In genomic region chr1:158181577-158181922, GRCh38 we compare ENCODE assay signal across 8 cellular contexts. TPM values are rescaled to one million over a fixed set of nuclear protein-coding genes. Genes with fewer than 3 reads are reported as not detected.
DNase-seq lines count a peak whose midpoint lies in the region; ATAC-seq and FAIRE-seq lines count a peak whose summit lies in the region.

No MANE protein-coding gene starts in this region.

- H3K36me3 ChIP-seq in HUES64 (ENCODE audit: insufficient read depth, low read length) (no peaks in the 10 kb centered on the region), iPS-20b (ENCODE audit: insufficient read depth, low read depth, low read length) (no peaks in the 10 kb centered on the region), small intestine (ENCODE audit: control insufficient read depth in 2 of 2, insufficient read depth in 2 of 2, low read length in 2 of 2) (no peaks in the 10 kb centered on the region)

- intact Hi-C loops in activated T-helper 2 cell treated with anti-CD3 and anti-CD28 coated beads, Interferon-gamma antibody, Interleukin-2, Interleukin-4, amounts not matched to agents 10 μg/mL and 5 μg/mL and 100 μg/mL, durations not matched to agents 14 hours and 24 hours and 36 hours (cut with micrococcal nuclease): no loop called here

- H3K4me1 ChIP-seq in HUES64 (ENCODE audit: insufficient read depth, low read length): peaks cover 19% of the 10 kb centered on the region
- H3K4me1 ChIP-seq in iPS-20b (ENCODE audit: insufficient read depth, low read length): peaks cover 11% of the 10 kb centered on the region
- peaks cover 0 to 1% of the 10 kb centered on the region in 2 donors for H3K4me1 ChIP-seq in small intestine (ENCODE audit: control insufficient read depth in 2 of 2, insufficient read depth in 1 of 2, low read depth in 1 of 2, low read length in 1 of 2)

- peak overlapping the region; percentile 68 for H3K4me3 ChIP-seq in HUES64 (ENCODE audit: low read length)
- H3K4me3 ChIP-seq in iPS-20b (ENCODE audit: low read length): peak overlapping the region; percentile 66
- peak overlapping the region; percentile 43 to 64 for H3K4me3 ChIP-seq in small intestine (ENCODE audit: low read depth in 1 of 2, low read length in 2 of 2)

- H3K9ac ChIP-seq in HUES64 (ENCODE audit: low read depth, low read length) (no peak overlapping the region), iPS-20b (ENCODE audit: low read depth, low read length) (peak overlapping the region; percentile 21; the same call in 1 of the 2 replicates)

- no peak overlapping the region for H3K27ac Mint-ChIP-seq in activated T-helper 2 cell treated with anti-CD3 and anti-CD28 coated beads, Interferon-gamma antibody, Interleukin-2, Interleukin-4, amounts not matched to agents 10 μg/mL and 5 μg/mL and 100 μg/mL, durations not matched to agents 14 hours and 24 hours and 36 hours

- no peaks in the 10 kb centered on the region for H3K36me3 Mint-ChIP-seq in activated T-helper 2 cell treated with anti-CD3 and anti-CD28 coated beads, Interferon-gamma antibody, Interleukin-2, Interleukin-4, amounts not matched to agents 10 μg/mL and 5 μg/mL and 100 μg/mL, durations not matched to agents 14 hours and 24 hours and 36 hours (ENCODE audit: low read depth)

- peaks cover 68% of the 10 kb centered on the region for H3K27me3 Mint-ChIP-seq in activated T-helper 2 cell treated with anti-CD3 and anti-CD28 coated beads, Interferon-gamma antibody, Interleukin-2, Interleukin-4, amounts not matched to agents 10 μg/mL and 5 μg/mL and 100 μg/mL, durations not matched to agents 14 hours and 24 hours and 36 hours (ENCODE audit: low read depth)

- peaks cover 14% of the 10 kb centered on the region for H3K4me1 Mint-ChIP-seq in activated T-helper 2 cell treated with anti-CD3 and anti-CD28 coated beads, Interferon-gamma antibody, Interleukin-2, Interleukin-4, amounts not matched to agents 10 μg/mL and 5 μg/mL and 100 μg/mL, durations not matched to agents 14 hours and 24 hours and 36 hours (ENCODE audit: low read depth)

- WGBS in HUES64: 18% methylated on average over 13 of the region's 13 CpGs
- 24 to 44% (median 42%) methylated on average over 13 of the region's 13 CpGs for WGBS in small intestine, 3 donors

- no peaks in the 10 kb centered on the region for H3K9me3 Mint-ChIP-seq in activated T-helper 2 cell treated with anti-CD3 and anti-CD28 coated beads, Interferon-gamma antibody, Interleukin-2, Interleukin-4, amounts not matched to agents 10 μg/mL and 5 μg/mL and 100 μg/mL, durations not matched to agents 14 hours and 24 hours and 36 hours

- no peak for FAIRE-seq in small intestine (lab: Jason Lieb, UNC)

- no peak for DNase-seq in activated T-helper 2 cell treated with anti-CD3 and anti-CD28 coated beads, Interferon-gamma antibody, Interleukin-2, Interleukin-4, amounts not matched to agents 10 μg/mL and 5 μg/mL and 100 μg/mL, durations not matched to agents 14 hours and 24 hours and 36 hours (ENCODE audit: low spot score)
- DNase-seq in small intestine: no peak
- no peak for DNase-seq in NCI-H128 (lab: John Stamatoyannopoulos, UW; ENCODE audit: unreplicated experiment)
- DNase-seq in NCI-H82 (lab: John Stamatoyannopoulos, UW): no peak

- peak overlapping the region; percentile 81 for H3K4me3 Mint-ChIP-seq in activated T-helper 2 cell treated with anti-CD3 and anti-CD28 coated beads, Interferon-gamma antibody, Interleukin-2, Interleukin-4, amounts not matched to agents 10 μg/mL and 5 μg/mL and 100 μg/mL, durations not matched to agents 14 hours and 24 hours and 36 hours (ENCODE audit: low read depth)

- no peaks in the 10 kb centered on the region for H3K9me3 ChIP-seq in HUES64 (ENCODE audit: insufficient read depth, low read depth, low read length)
- no peaks in the 10 kb centered on the region for H3K9me3 ChIP-seq in iPS-20b (ENCODE audit: insufficient read depth, low read depth, low read length)
- H3K9me3 ChIP-seq in small intestine (ENCODE audit: control insufficient read depth, low read depth): no peaks in the 10 kb centered on the region

- no peak for ATAC-seq in HG03196 (IDR thresholded peaks at IDR 0.05; ENCODE audit: unreplicated experiment)
- no peak for ATAC-seq in HG02588 (IDR thresholded peaks at IDR 0.05; ENCODE audit: unreplicated experiment)

- H3K27me3 ChIP-seq in HUES64 (ENCODE audit: insufficient read depth, low read length) (peaks cover 91% of the 10 kb centered on the region), iPS-20b (ENCODE audit: insufficient read depth, low read length) (peaks cover 76% of the 10 kb centered on the region), small intestine (ENCODE audit: control insufficient read depth in 2 of 2, insufficient read depth in 2 of 2, low read length in 2 of 2) (peaks cover 0 to 2% of the 10 kb centered on the region in 2 donors)

- H3K27ac ChIP-seq in HUES64 (ENCODE audit: low read depth, low read length) (no peak overlapping the region), iPS-20b (ENCODE audit: low read length) (no peak overlapping the region), small intestine (ENCODE audit: low read depth in 1 of 2, low read length in 1 of 2) (peak overlapping the region in 1 of 2 donors; percentile 67)

RNA-seq across cellular contexts. Expression of gene CD1D, which starts 0.9 kb away (rescaled TPM):
- polyA plus RNA-seq in HUES64 (2013, experiment 1 of 2): 2.8 TPM
- polyA plus RNA-seq in HUES64 (2013, experiment 2 of 2): 2.0 TPM
- not detected in 2 replicates for total RNA-seq in activated T-helper 2 cell treated with anti-CD3 and anti-CD28 coated beads, Interferon-gamma antibody, Interleukin-2, Interleukin-4, amounts not matched to agents 10 μg/mL and 5 μg/mL and 100 μg/mL, durations not matched to agents 14 hours and 24 hours and 36 hours
- polyA plus RNA-seq in small intestine: 10 to 100 TPM in 1 of 3 donors, 1 to 10 TPM in 2; 5.9 to 15.0 (median 9.5) TPM
